In genomic region chr21:38780879-38781278, GRCh38 we compare ENCODE assay signal across 14 cellular contexts. TPM values are rescaled to one million over a fixed set of nuclear protein-coding genes. Genes with fewer than 3 reads are reported as not detected.
A peak's percentile ranks its signal among the peaks of the same experiment; 100 is the strongest.
DNase-seq lines count a peak whose midpoint lies in the region; ATAC-seq and TF ChIP-seq lines count a peak whose summit lies in the region.
"Had no signal": no experiment of that assay in that cellular context is flagged by ENCODE, and none has a peak within 500 bp of the region (broad histone marks: within the 10 kb centered on the region; RNA-seq: fewer than 3 reads in every experiment).

No MANE protein-coding gene starts in this region.

- peak overlapping the region; percentile 6 for H3K27ac Mint-ChIP-seq in activated naive CD8-positive, alpha-beta T cell
- H3K27ac Mint-ChIP-seq: CD8-positive, alpha-beta T cell had no signal

- WGBS in heart left ventricle, 4 donors, result 88 to 92% (median 90%) methylated on average over 2 of the region's 2 CpGs

- H3K4me3 ChIP-seq in DND-41 (ENCODE audit: low read depth in 1 of 2, low read length in 2 of 2), result no peak overlapping the region
- H3K4me3 ChIP-seq in heart left ventricle, result no peak overlapping the region
- H3K4me3 ChIP-seq: lung had no signal

- intact Hi-C loops in heart left ventricle (cut with DNase I), result no loop called here

- no peaks in the 10 kb centered on the region for H4K20me1 ChIP-seq in DND-41 (ENCODE audit: insufficient read depth, low read length)

- H3K9ac ChIP-seq in DND-41 (ENCODE audit: low read depth, low read length), result no peak overlapping the region

- no peak overlapping the region for H3K4me2 ChIP-seq in DND-41 (ENCODE audit: insufficient read depth, low read length)

- H3K4me1 ChIP-seq in DND-41 (ENCODE audit: insufficient read depth, low read length) (peaks cover 6% of the 10 kb centered on the region; the same call in 1 of the 2 replicates), heart left ventricle (peaks cover 0 to 12% (median 0%) of the 10 kb centered on the region in 12 donors)

- ATAC-seq in DND-41 (ENCODE audit: insufficient read depth, low read depth) (0 out of 3 replicates have a peak, but pooled peaks have one; percentile 37), GM19372 (IDR thresholded peaks at IDR 0.05; ENCODE audit: low read depth, unreplicated experiment) (peak; percentile 76), HG03159 (IDR thresholded peaks at IDR 0.05; ENCODE audit: unreplicated experiment) (peak; percentile 77), heart left ventricle (no peak)
- ATAC-seq: CD8-positive, alpha-beta T cell had no signal

- H3K27me3 Mint-ChIP-seq in activated naive CD8-positive, alpha-beta T cell, result no peaks in the 10 kb centered on the region

- H3K27me3 ChIP-seq in DND-41 (ENCODE audit: insufficient read depth, low read length, poor library complexity) (no peaks in the 10 kb centered on the region), heart left ventricle (no peaks in the 10 kb centered on the region)

- TF ChIP-seq CTCF in DND-41 (IDR thresholded peaks at IDR 0.05; ENCODE audit: borderline replicate concordance, extremely low read depth, low read length, poor library complexity, severe bottlenecking) (no peak), heart left ventricle (IDR thresholded peaks at IDR 0.05) (no peak)

- peaks cover 6% of the 10 kb centered on the region for H3K9me3 Mint-ChIP-seq in activated naive CD8-positive, alpha-beta T cell (ENCODE audit: low read depth)

- H3K9me3 ChIP-seq in DND-41 (ENCODE audit: insufficient read depth, low read length, severe bottlenecking), result peaks cover 21% of the 10 kb centered on the region
- peaks cover 0 to 45% (median 22%) of the 10 kb centered on the region in 12 donors for H3K9me3 ChIP-seq in heart left ventricle

- no peak for DNase-seq in DND-41
- no peak for DNase-seq in SW 1271 (lab: John Stamatoyannopoulos, UW)
- DNase-seq in D341Med (ENCODE audit: low spot score), result no peak
- no peak for DNase-seq in NCI-H1105 (lab: John Stamatoyannopoulos, UW)
- no peak for DNase-seq in heart left ventricle
- DNase-seq: CD8-positive, alpha-beta T cell; central memory CD4-positive, alpha-beta T cell; foreskin fibroblast; NCI-H187 treated with DMSO at 0.1 percent for 48 hours; retina had no signal

- no peak for TF ChIP-seq POLR2A in heart left ventricle (IDR thresholded peaks at IDR 0.05)

- H3K4me3 Mint-ChIP-seq in activated naive CD8-positive, alpha-beta T cell, result no peak overlapping the region
- H3K4me3 Mint-ChIP-seq: CD8-positive, alpha-beta T cell had no signal

- no peak overlapping the region for H3K27ac ChIP-seq in DND-41 (ENCODE audit: low read length)
- peak overlapping the region in 1 of 12 donors; percentile 18 for H3K27ac ChIP-seq in heart left ventricle

- no peak overlapping the region for H2AFZ ChIP-seq in DND-41 (ENCODE audit: low read depth, low read length)

- H3K36me3 ChIP-seq in DND-41 (ENCODE audit: insufficient read depth, low read length) (no peaks in the 10 kb centered on the region), heart left ventricle (no peaks in the 10 kb centered on the region)

- no peaks in the 10 kb centered on the region for H3K79me2 ChIP-seq in DND-41 (ENCODE audit: insufficient read depth, low read length)

- H3K36me3 Mint-ChIP-seq in activated naive CD8-positive, alpha-beta T cell, result peaks cover 14% of the 10 kb centered on the region
- H3K36me3 Mint-ChIP-seq: CD8-positive, alpha-beta T cell had no signal

- peaks cover 21% of the 10 kb centered on the region for H3K4me1 Mint-ChIP-seq in activated naive CD8-positive, alpha-beta T cell (ENCODE audit: low read depth)

RNA-seq across cellular contexts. Expression of gene ETS2, which starts 24.9 kb away (rescaled TPM):
- 10 to 100 TPM; 27.9 to 92.7 (median 45.1) TPM for total RNA-seq in heart left ventricle
- 10 to 100 TPM; 19.0 to 35.7 TPM for polyA plus RNA-seq in heart left ventricle

Comparison
In these comparisons a context has a peak if more than half of its experiments do, and no peak if none do; other contexts are left out.
1. ATAC-seq: peak in DND-41 (single experiment), GM19372 (single experiment) and HG03159 (single experiment); none in heart left ventricle (0 of 4).